ENCODE assay signal across 10 cellular contexts in the genomic region with DNA sequence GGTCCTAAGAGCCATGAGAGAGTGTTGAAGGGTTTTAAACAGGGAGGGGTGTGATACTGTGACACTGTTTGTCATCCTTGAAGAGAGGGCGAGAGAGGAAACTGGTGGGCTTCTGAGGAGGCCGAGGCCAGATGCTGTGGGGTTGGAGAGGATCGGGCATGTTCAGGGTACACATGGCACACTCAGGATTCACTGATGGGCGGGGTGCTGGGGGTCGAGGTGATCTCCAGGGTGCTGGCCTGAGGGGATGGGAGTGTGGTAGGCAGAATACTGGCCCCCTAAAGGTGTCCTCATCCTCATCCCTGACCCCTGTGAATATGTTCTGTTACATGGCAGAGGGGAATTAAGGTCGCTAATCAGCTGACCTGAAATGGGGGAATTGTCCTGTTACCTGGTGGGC. TPM values are rescaled to one million over a fixed set of nuclear protein-coding genes. Genes with fewer than 3 reads are reported as not detected.
DNase-seq lines count a peak whose midpoint lies in the region; ATAC-seq and TF ChIP-seq lines count a peak whose summit lies in the region.
"Had no signal": no experiment of that assay in that cellular context is flagged by ENCODE, and none has a peak within 500 bp of the region (broad histone marks: within the 10 kb centered on the region; RNA-seq: fewer than 3 reads in every experiment).

No MANE protein-coding gene starts in this region.

- DNase-seq in activated naive CD4-positive, alpha-beta T cell treated with anti-CD3 and anti-CD28 coated beads, Interleukin-2, amount 50 U/mL, for 16 hours = no peak
- no peak for DNase-seq in activated naive CD8-positive, alpha-beta T cell treated with anti-CD3 and anti-CD28 coated beads, Interleukin-2, amount 10 ng/mL, durations not matched to agents 7 days and 5 days
- DNase-seq in memory B cell (ENCODE audit: low spot score in 2 of 2) = no peak
- DNase-seq in thyroid gland = no peak
- DNase-seq in iPS-NIHi11 (ENCODE audit: low spot score) = no peak
- no peak for DNase-seq in sciatic nerve (ENCODE audit: low spot score)
- no peak for DNase-seq in NCI-H524 treated with DMSO at 0.1 percent for 48 hours (lab: John Stamatoyannopoulos, UW)
- DNase-seq: activated CD8-positive, alpha-beta memory T cell treated with anti-CD3 and anti-CD28 coated beads for 24 hours had no signal

- no peak for TF ChIP-seq POLR2A in thyroid gland (IDR thresholded peaks at IDR 0.05)

- H3K27me3 Mint-ChIP-seq in activated naive CD4-positive, alpha-beta T cell treated with anti-CD3 and anti-CD28 coated beads, Interleukin-2, amount 50 U/mL, for 24 hours = no peaks in the 10 kb centered on the region
- H3K27me3 Mint-ChIP-seq in activated naive CD8-positive, alpha-beta T cell treated with anti-CD3 and anti-CD28 coated beads, Interleukin-2, amount 10 ng/mL, durations not matched to agents 7 days and 5 days = no peaks in the 10 kb centered on the region
- no peaks in the 10 kb centered on the region for H3K27me3 Mint-ChIP-seq in memory B cell

- H3K4me3 Mint-ChIP-seq in activated naive CD4-positive, alpha-beta T cell treated with anti-CD3 and anti-CD28 coated beads, Interleukin-2, amount 50 U/mL, for 24 hours = no peak overlapping the region
- H3K4me3 Mint-ChIP-seq in activated naive CD8-positive, alpha-beta T cell treated with anti-CD3 and anti-CD28 coated beads, Interleukin-2, amount 10 ng/mL, durations not matched to agents 7 days and 5 days = no peak overlapping the region
- peak overlapping the region; percentile 82 for H3K4me3 Mint-ChIP-seq in memory B cell

- no peak for ATAC-seq in activated naive CD8-positive, alpha-beta T cell treated with anti-CD3 and anti-CD28 coated beads, Interleukin-2, amount 10 ng/mL, durations not matched to agents 7 days and 5 days (ENCODE audit: low read depth)
- no peak for ATAC-seq in memory B cell (ENCODE audit: low read depth)
- no peak for ATAC-seq in sciatic nerve

- H3K27ac ChIP-seq in thyroid gland = peak overlapping the region; percentile 87 to 94 (median 89)
- H3K27ac ChIP-seq: hepatocyte had no signal

- H3K4me1 ChIP-seq in thyroid gland = peaks cover 32 to 56% of the 10 kb centered on the region in 2 donors

- H3K36me3 ChIP-seq in thyroid gland = no peaks in the 10 kb centered on the region

- no peaks in the 10 kb centered on the region for H3K9me3 Mint-ChIP-seq in activated naive CD4-positive, alpha-beta T cell treated with anti-CD3 and anti-CD28 coated beads, Interleukin-2, amount 50 U/mL, for 24 hours
- no peaks in the 10 kb centered on the region for H3K9me3 Mint-ChIP-seq in activated naive CD8-positive, alpha-beta T cell treated with anti-CD3 and anti-CD28 coated beads, Interleukin-2, amount 10 ng/mL, durations not matched to agents 7 days and 5 days
- H3K9me3 Mint-ChIP-seq in memory B cell = no peaks in the 10 kb centered on the region

- H3K4me3 ChIP-seq in thyroid gland (replicated peaks in 1 of 3) = no peak overlapping the region
- H3K4me3 ChIP-seq: hepatocyte had no signal

- no peak for TF ChIP-seq CTCF in thyroid gland (IDR thresholded peaks at IDR 0.05)

- H3K27me3 ChIP-seq in thyroid gland = no peaks in the 10 kb centered on the region
- H3K27me3 ChIP-seq: hepatocyte had no signal

- H3K9me3 ChIP-seq in thyroid gland = no peaks in the 10 kb centered on the region

- WGBS in thyroid gland, 2 donors = 81 to 84% methylated on average over 6 of the region's 6 CpGs

- peaks cover 1% of the 10 kb centered on the region for H3K36me3 Mint-ChIP-seq in activated naive CD4-positive, alpha-beta T cell treated with anti-CD3 and anti-CD28 coated beads, Interleukin-2, amount 50 U/mL, for 24 hours
- H3K36me3 Mint-ChIP-seq in activated naive CD8-positive, alpha-beta T cell treated with anti-CD3 and anti-CD28 coated beads, Interleukin-2, amount 10 ng/mL, durations not matched to agents 7 days and 5 days = peaks cover 17% of the 10 kb centered on the region
- peaks cover 21% of the 10 kb centered on the region for H3K36me3 Mint-ChIP-seq in memory B cell

- peak overlapping the region; percentile 86 for H3K27ac Mint-ChIP-seq in activated naive CD4-positive, alpha-beta T cell treated with anti-CD3 and anti-CD28 coated beads, Interleukin-2, amount 50 U/mL, for 24 hours
- peak overlapping the region; percentile 79 for H3K27ac Mint-ChIP-seq in activated naive CD8-positive, alpha-beta T cell treated with anti-CD3 and anti-CD28 coated beads, Interleukin-2, amount 10 ng/mL, durations not matched to agents 7 days and 5 days
- peak overlapping the region; percentile 98 for H3K27ac Mint-ChIP-seq in memory B cell

- POLR2A ChIA-PET in activated naive CD8-positive, alpha-beta T cell treated with anti-CD3 and anti-CD28 coated beads, Interleukin-2, amount 10 ng/mL, durations not matched to agents 7 days and 5 days (lab: Charles Lee) = interaction anchor here (1.3 kb wide), 1 partner anchor 8 kb away, joined by 4 read pairs; no protein-coding TSS in a partner anchor

- H3K4me1 Mint-ChIP-seq in activated naive CD4-positive, alpha-beta T cell treated with anti-CD3 and anti-CD28 coated beads, Interleukin-2, amount 50 U/mL, for 24 hours = peaks cover 80% of the 10 kb centered on the region
- peaks cover 48% of the 10 kb centered on the region for H3K4me1 Mint-ChIP-seq in activated naive CD8-positive, alpha-beta T cell treated with anti-CD3 and anti-CD28 coated beads, Interleukin-2, amount 10 ng/mL, durations not matched to agents 7 days and 5 days
- peaks cover 63% of the 10 kb centered on the region for H3K4me1 Mint-ChIP-seq in memory B cell

- intact Hi-C loops in thyroid gland (cut with DNase I) (no loop called here), sciatic nerve (cut with DNase I) (no loop called here)

RNA-seq across cellular contexts. Expression of a gene that starts 7.3 kb away (rescaled TPM):
- total RNA-seq in activated naive CD8-positive, alpha-beta T cell treated with anti-CD3 and anti-CD28 coated beads, Interleukin-2, amount 10 ng/mL, durations not matched to agents 7 days and 5 days = 10 to 100 TPM; 47.2 to 49.1 TPM
- total RNA-seq in thyroid gland (10 to 100 TPM; 26.7 to 34.6 (median 33.2) TPM), sciatic nerve (36.3 TPM)

RNA-seq across cellular contexts. Expression of a gene that starts 31.7 kb away (rescaled TPM):
- 10 to 100 TPM; 90.8 to 94.9 TPM for total RNA-seq in activated naive CD8-positive, alpha-beta T cell treated with anti-CD3 and anti-CD28 coated beads, Interleukin-2, amount 10 ng/mL, durations not matched to agents 7 days and 5 days
- total RNA-seq in thyroid gland (10 to 100 TPM; 74.6 to 84.7 (median 81.5) TPM), sciatic nerve (27.3 TPM)
